Comparison of ENCODE assay signal across 8 cellular contexts in genomic region chr11:86954288-86955110, GRCh38. TPM values are rescaled to one million over a fixed set of nuclear protein-coding genes. Genes with fewer than 3 reads are reported as not detected.
DNase-seq lines count a peak whose midpoint lies in the region; ATAC-seq and TF ChIP-seq lines count a peak whose summit lies in the region.

No MANE protein-coding gene starts in this region.

- H3K27me3 ChIP-seq in heart left ventricle, result peaks cover 0 to 14% (median 0%) of the 10 kb centered on the region in 9 donors
- H3K27me3 ChIP-seq in prostate gland (replicated peaks; ENCODE audit: insufficient read depth), result no peaks in the 10 kb centered on the region

- ATAC-seq in HG02840 (IDR thresholded peaks at IDR 0.05; ENCODE audit: low FRiP score, unreplicated experiment), result peak; percentile 1
- ATAC-seq in heart left ventricle, result peak in 3 of 4 donors; percentile 4 to 8 (median 5)

- H3K9me3 ChIP-seq in heart left ventricle (no peaks in the 10 kb centered on the region), prostate gland (no peaks in the 10 kb centered on the region)

- H3K27ac ChIP-seq in heart left ventricle, result peak overlapping the region; percentile 91 to 100 (median 97)
- H3K27ac ChIP-seq in prostate gland, result peak overlapping the region; percentile 82 to 89

- whole genome bisulfite sequencing in heart left ventricle, 4 donors, result 2 to 5% (median 3%) methylated on average over 11 to 43 of the region's 43 CpGs
- WGBS in prostate gland, result 13% methylated on average over 39 of the region's 43 CpGs

- H3K4me3 ChIP-seq in WI38 (ENCODE audit: low read depth, low read length) (peak overlapping the region; percentile 83), heart left ventricle (peak overlapping the region; percentile 84 to 100 (median 94)), prostate gland (peak overlapping the region; percentile 85 to 91)

- intact Hi-C loops in heart left ventricle (cut with DNase I), result loop anchor here in 8 of 10 donors (1.0 to 10.0 kb wide), 8 partner anchors 26 to 143 kb away; partner anchors contain the start of gene TMEM135 (in 7 of the 8)
- intact Hi-C loops in prostate gland (cut with DNase I), result loop anchor here (5.0 kb wide), 1 partner anchor 338 kb away; no protein-coding TSS in a partner anchor

- DNase-seq in EL, result peak; percentile 21
- peak; percentile 45 to 69 (median 58) for DNase-seq in heart left ventricle
- no peak for DNase-seq in prostate gland (ENCODE audit: low spot score)
- DNase-seq in HuH-7.5 (ENCODE audit: low spot score), result no peak
- no peak for DNase-seq in activated CD4-positive, CD25-positive, alpha-beta regulatory T cell treated with anti-CD3 and anti-CD28 coated beads, Interleukin-2, amount 50 U/mL, for 72 hours
- no peak for DNase-seq in GM10266 (ENCODE audit: extremely low spot score)

- H3K4me1 ChIP-seq in heart left ventricle, result peaks cover 6 to 66% (median 41%) of the 10 kb centered on the region in 12 donors
- H3K4me1 ChIP-seq in prostate gland (replicated peaks), result no peaks in the 10 kb centered on the region

- TF ChIP-seq POLR2A in heart left ventricle (IDR thresholded peaks at IDR 0.05), result no peak
- TF ChIP-seq POLR2A in prostate gland (IDR thresholded peaks at IDR 0.05), result no peak

- TF ChIP-seq CTCF in WI38 (IDR thresholded peaks at IDR 0.05; ENCODE audit: low read depth, low read length) (no peak), heart left ventricle (IDR thresholded peaks at IDR 0.05) (no peak), prostate gland (IDR thresholded peaks at IDR 0.05) (no peak), GM10266 (IDR thresholded peaks at IDR 0.05; ENCODE audit: control insufficient read depth, insufficient read depth, low read depth, missing control alignments) (no peak)

- H3K36me3 ChIP-seq in heart left ventricle (peaks cover 0 to 31% (median 14%) of the 10 kb centered on the region in 9 donors), prostate gland (no peaks in the 10 kb centered on the region)

RNA-seq across cellular contexts. Expression of gene FZD4, which starts 0.7 kb away (rescaled TPM):
- total RNA-seq in heart left ventricle, result 10 to 100 TPM; 16.7 to 39.6 (median 22.1) TPM
- 10 to 100 TPM; 11.6 to 16.5 TPM for polyA plus RNA-seq in heart left ventricle
- 10 to 100 TPM; 34.3 to 38.3 TPM for total RNA-seq in prostate gland

Comparison
In these comparisons a context has a peak if more than half of its experiments do, and no peak if none do; other contexts are left out.
1. DNase-seq: peak in EL (single experiment) and heart left ventricle (5 of 5); none in prostate gland (single experiment), HuH-7.5 (single experiment), activated CD4-positive, CD25-positive, alpha-beta regulatory T cell treated with anti-CD3 and anti-CD28 coated beads, Interleukin-2, amount 50 U/mL, for 72 hours (single experiment) and GM10266 (single experiment).
2. Peak in every context shown above with its lines, with median percentiles within 50 percentile points of each other: H3K4me3 ChIP-seq.